Comparison of ENCODE assay signal across 7 cellular contexts in the genomic region with DNA sequence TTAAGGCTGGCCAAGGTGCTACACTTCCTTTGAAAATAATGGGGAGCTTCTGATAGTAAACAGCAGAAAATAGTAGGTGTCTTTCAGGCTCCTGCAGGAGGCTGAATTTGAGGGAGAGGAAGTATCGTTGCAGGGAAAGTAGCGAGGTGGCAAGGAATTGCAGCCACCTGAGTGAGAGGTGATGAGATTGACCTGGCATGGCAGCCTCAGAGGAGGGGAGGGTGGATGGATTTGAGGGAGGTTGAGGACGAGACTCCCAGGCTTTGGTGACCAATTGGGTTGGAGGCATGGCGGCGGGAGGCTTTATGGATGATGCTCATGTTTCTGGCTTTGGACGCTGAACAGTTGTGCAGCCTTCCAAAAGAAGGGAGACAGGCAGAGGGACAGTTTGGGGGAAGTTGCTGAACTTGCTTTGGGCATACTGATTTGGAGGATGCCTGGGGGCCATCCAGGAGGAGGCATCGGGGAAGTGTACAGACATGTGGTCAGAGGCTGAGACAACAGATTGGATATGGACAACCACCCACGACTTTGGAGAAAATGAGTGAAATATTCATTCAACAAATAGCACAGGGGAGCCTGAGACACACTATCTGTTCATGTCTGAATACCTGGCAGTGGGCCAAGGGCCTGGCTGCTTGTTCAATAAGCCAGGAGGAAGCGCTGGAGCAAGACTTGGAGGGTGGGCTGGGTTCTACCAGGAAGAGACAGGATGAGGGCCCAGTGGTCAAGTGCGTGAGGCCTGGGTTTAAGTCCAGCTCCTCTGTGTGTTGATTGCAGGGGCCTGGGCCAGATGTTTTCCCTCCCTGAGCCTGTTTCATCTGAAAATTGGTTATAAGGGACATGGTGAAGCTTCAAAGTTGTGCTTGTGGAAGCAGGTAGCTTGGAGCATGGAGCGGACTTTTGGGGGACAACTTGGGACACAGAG.
DNase-seq lines count a peak whose midpoint lies in the region; ATAC-seq and TF ChIP-seq lines count a peak whose summit lies in the region.

No MANE protein-coding gene starts in this region.

- TF ChIP-seq CTCF in suprapubic skin (IDR thresholded peaks at IDR 0.05), result no peak

- H3K27ac ChIP-seq in suprapubic skin, result peak overlapping the region; percentile 91

- ATAC-seq in HG03457 (IDR thresholded peaks at IDR 0.05; ENCODE audit: unreplicated experiment), result no peak

- H3K27me3 ChIP-seq in adipocyte (replicated peaks; ENCODE audit: control insufficient read depth, insufficient read depth, low read length) (no peaks in the 10 kb centered on the region), suprapubic skin (no peaks in the 10 kb centered on the region)

- DNase-seq in NCI-H1694 (lab: John Stamatoyannopoulos, UW) (peak; percentile 34), adipocyte (ENCODE audit: low read depth) (peak; percentile 71), iris pigment epithelial cell (ENCODE audit: low read depth) (peak; percentile 81), suprapubic skin (ENCODE audit: low spot score in 2 of 2) (peak; percentile 93 to 95), cerebellar cortex (ENCODE audit: low spot score) (no peak), T-helper 2 cell (no peak)

- no peak for TF ChIP-seq EP300 in suprapubic skin (IDR thresholded peaks at IDR 0.05)

- H3K9ac ChIP-seq in adipocyte (ENCODE audit: low read length), result peak overlapping the region; percentile 83

- H3K9me3 ChIP-seq in adipocyte (ENCODE audit: control insufficient read depth, low read length) (no peaks in the 10 kb centered on the region), suprapubic skin (no peaks in the 10 kb centered on the region)

- H3K4me3 ChIP-seq in adipocyte (ENCODE audit: low read length), result peak overlapping the region; percentile 33
- no peak overlapping the region for H3K4me3 ChIP-seq in suprapubic skin

- WGBS in suprapubic skin, result 59% methylated on average over 11 of the region's 11 CpGs

- no peak for TF ChIP-seq POLR2A in suprapubic skin (IDR thresholded peaks at IDR 0.05)

- H3K36me3 ChIP-seq in adipocyte (ENCODE audit: control insufficient read depth, insufficient read depth, low read length, severe bottlenecking) (no peaks in the 10 kb centered on the region), suprapubic skin (no peaks in the 10 kb centered on the region)

- H3K4me1 ChIP-seq in adipocyte (ENCODE audit: control insufficient read depth, insufficient read depth, low read length), result peaks cover 61% of the 10 kb centered on the region
- H3K4me1 ChIP-seq in suprapubic skin, result peaks cover 56% of the 10 kb centered on the region

Comparison
In these comparisons a context has a peak if more than half of its experiments do, and no peak if none do; other contexts are left out.
1. DNase-seq: peak in NCI-H1694 (single experiment), adipocyte (single experiment), iris pigment epithelial cell (single experiment) and suprapubic skin (2 of 2); none in cerebellar cortex (single experiment) and T-helper 2 cell (0 of 5).